Comparison of ENCODE assay signal across 8 cellular contexts in genomic region chr3:99023590-99024192, GRCh38.
DNase-seq lines count a peak whose midpoint lies in the region; ATAC-seq and TF ChIP-seq lines count a peak whose summit lies in the region.

No MANE protein-coding gene starts in this region.

- H3K4me2 ChIP-seq in SU-DHL-6 (ENCODE audit: low read depth, low read length, poor library complexity, severe bottlenecking) (no peak overlapping the region), hepatocyte (no peak overlapping the region)

- H3K9me3 ChIP-seq in SU-DHL-6 (ENCODE audit: insufficient read depth, low read length) = no peaks in the 10 kb centered on the region
- no peaks in the 10 kb centered on the region for H3K9me3 ChIP-seq in hepatocyte (ENCODE audit: low read depth)
- H3K9me3 ChIP-seq in transverse colon = no peaks in the 10 kb centered on the region

- in situ Hi-C loops in transverse colon (cut with MboI; ENCODE audit: low pct_ligation_motif_present in 1 of 4, low pct_unique_long_range_greater_than_20kb in 1 of 4, low sequenced_read_pairs in 3 of 4) = loop anchor here in 3 of 4 donors (10.0 to 25.0 kb wide), 3 partner anchors 151 to 739 kb away; no protein-coding TSS in a partner anchor

- H3K27ac ChIP-seq in HL-60 (replicated peaks) (no peak overlapping the region), SU-DHL-6 (ENCODE audit: low read depth, low read length) (no peak overlapping the region), hepatocyte (no peak overlapping the region), transverse colon (no peak overlapping the region)

- DNase-seq in EH (ENCODE audit: low read depth) = peak; percentile 60
- DNase-seq in HL-60 (ENCODE audit: low read depth in 1 of 2, low spot score in 1 of 2) = peak; percentile 1 to 4
- peak; percentile 34 for DNase-seq in hepatocyte (ENCODE audit: low spot score)
- DNase-seq in transverse colon = no peak
- DNase-seq in T-helper 2 cell treated with Interferon-gamma antibody and Interleukin-4, amounts not matched to agents 5 μg/mL and 100 μg/mL, for 36 hours (ENCODE audit: low spot score) = no peak
- no peak for DNase-seq in stimulated activated CD4-positive, alpha-beta T cell treated with anti-CD3 and anti-CD28 coated beads, Interleukin-15, amount 100 ng/mL, for 24 hours

- H3K27me3 ChIP-seq in HL-60 (ENCODE audit: insufficient read depth, poor library complexity, severe bottlenecking) (no peaks in the 10 kb centered on the region), SU-DHL-6 (ENCODE audit: low read length) (no peaks in the 10 kb centered on the region), hepatocyte (no peaks in the 10 kb centered on the region), transverse colon (no peaks in the 10 kb centered on the region)

- no peak overlapping the region for H3K4me3 Mint-ChIP-seq in T-helper 2 cell treated with Interferon-gamma antibody and Interleukin-4, amounts not matched to agents 5 μg/mL and 100 μg/mL, for 36 hours

- H3K4me1 ChIP-seq in hepatocyte (ENCODE audit: insufficient read depth) (no peaks in the 10 kb centered on the region), transverse colon (no peaks in the 10 kb centered on the region)

- no peak for TF ChIP-seq POLR2A in transverse colon (IDR thresholded peaks at IDR 0.05)

- H3K9ac ChIP-seq in SU-DHL-6 (ENCODE audit: low read length) = no peak overlapping the region

- H3K36me3 ChIP-seq in SU-DHL-6 (ENCODE audit: low read length) (no peaks in the 10 kb centered on the region), hepatocyte (replicated peaks; ENCODE audit: insufficient read depth, low read depth) (no peaks in the 10 kb centered on the region), transverse colon (no peaks in the 10 kb centered on the region)

- H3K9me2 ChIP-seq in SU-DHL-6 (replicated peaks; ENCODE audit: insufficient read depth, low read length) (no peaks in the 10 kb centered on the region), hepatocyte (replicated peaks; ENCODE audit: insufficient read depth) (no peaks in the 10 kb centered on the region)

- H4K20me1 ChIP-seq in SU-DHL-6 (ENCODE audit: low read depth, low read length) (no peaks in the 10 kb centered on the region), hepatocyte (ENCODE audit: insufficient read depth, poor library complexity, severe bottlenecking) (no peaks in the 10 kb centered on the region)

- intact Hi-C loops in transverse colon (cut with DNase I; ENCODE audit: low total_unique reads) = loop anchor here (5.0 kb wide), 1 partner anchor 729 kb away; no protein-coding TSS in a partner anchor

- H3K27me3 Mint-ChIP-seq in T-helper 2 cell treated with Interferon-gamma antibody and Interleukin-4, amounts not matched to agents 5 μg/mL and 100 μg/mL, for 36 hours (ENCODE audit: low read depth) = peaks cover 3% of the 10 kb centered on the region

- H3F3A ChIP-seq in SU-DHL-6 (ENCODE audit: insufficient read depth) = no peaks in the 10 kb centered on the region

- no peak overlapping the region for H2AFZ ChIP-seq in SU-DHL-6 (ENCODE audit: low read depth, low read length, severe bottlenecking)
- H2AFZ ChIP-seq in hepatocyte = no peak overlapping the region

- H3K27ac Mint-ChIP-seq in T-helper 2 cell treated with Interferon-gamma antibody and Interleukin-4, amounts not matched to agents 5 μg/mL and 100 μg/mL, for 36 hours = no peak overlapping the region

- WGBS in hepatocyte (ENCODE audit: low lambda C conversion rate, missing lambda C conversion rate) = 24% methylated on average over 2 of the region's 2 CpGs
- 14 to 22% methylated on average over 2 of the region's 2 CpGs for WGBS in transverse colon (ENCODE audit: low coverage in 1 of 2), 2 donors

- ATAC-seq in GM19452 (IDR thresholded peaks at IDR 0.05; ENCODE audit: unreplicated experiment) = peak; percentile 72

- H3K4me3 ChIP-seq in HL-60 (replicated peaks; ENCODE audit: insufficient read depth, low read length) (no peak overlapping the region), SU-DHL-6 (ENCODE audit: insufficient read depth, low read length, poor library complexity, severe bottlenecking) (no peak overlapping the region), hepatocyte (no peak overlapping the region), transverse colon (no peak overlapping the region)

- no peak for TF ChIP-seq EP300 in transverse colon (IDR thresholded peaks at IDR 0.05; ENCODE audit: low read depth)

- H3K9me3 Mint-ChIP-seq in T-helper 2 cell treated with Interferon-gamma antibody and Interleukin-4, amounts not matched to agents 5 μg/mL and 100 μg/mL, for 36 hours = peaks cover 11% of the 10 kb centered on the region

- no peaks in the 10 kb centered on the region for H3K36me3 Mint-ChIP-seq in T-helper 2 cell treated with Interferon-gamma antibody and Interleukin-4, amounts not matched to agents 5 μg/mL and 100 μg/mL, for 36 hours (ENCODE audit: low read depth)

- H3K79me2 ChIP-seq in SU-DHL-6 (ENCODE audit: insufficient read depth, low read length) (no peaks in the 10 kb centered on the region), hepatocyte (no peaks in the 10 kb centered on the region)

- no peaks in the 10 kb centered on the region for H3K4me1 Mint-ChIP-seq in T-helper 2 cell treated with Interferon-gamma antibody and Interleukin-4, amounts not matched to agents 5 μg/mL and 100 μg/mL, for 36 hours (ENCODE audit: low read depth)

- TF ChIP-seq CTCF in HL-60 (IDR thresholded peaks at IDR 0.05; ENCODE audit: insufficient read depth, low read length) (peak; percentile 8), SU-DHL-6 (IDR thresholded peaks at IDR 0.05; ENCODE audit: insufficient read depth, low read length, poor library complexity, severe bottlenecking) (peak; percentile 65), hepatocyte (IDR thresholded peaks at IDR 0.05; ENCODE audit: poor library complexity) (peak; percentile 70), transverse colon (IDR thresholded peaks at IDR 0.05) (peak; percentile 51 to 66 (median 57))

Comparison
In these comparisons a context has a peak if more than half of its experiments do, and no peak if none do; other contexts are left out.
1. DNase-seq: peak in EH (single experiment), HL-60 (2 of 2) and hepatocyte (single experiment); none in transverse colon (single experiment), T-helper 2 cell treated with Interferon-gamma antibody and Interleukin-4, amounts not matched to agents 5 μg/mL and 100 μg/mL, for 36 hours (single experiment) and stimulated activated CD4-positive, alpha-beta T cell treated with anti-CD3 and anti-CD28 coated beads, Interleukin-15, amount 100 ng/mL, for 24 hours (single experiment).
2. CTCF ChIP-seq: peak in every context shown above with its lines; median percentile 70 in hepatocyte; 65 in SU-DHL-6; 57 in transverse colon; 8 in HL-60.